Comparison of ENCODE assay signal across 8 cellular contexts in genomic region chr13:21075303-21076264, GRCh38. TPM values are rescaled to one million over a fixed set of nuclear protein-coding genes. Genes with fewer than 3 reads are reported as not detected.
A peak's percentile ranks its signal among the peaks of the same experiment; 100 is the strongest.
DNase-seq lines count a peak whose midpoint lies in the region; ATAC-seq lines count a peak whose summit lies in the region.

No MANE protein-coding gene starts in this region.

- peak; percentile 31 for DNase-seq in stimulated activated CD4-positive, alpha-beta T cell treated with anti-CD3 and anti-CD28 coated beads, Interleukin-12 subunit alpha, Interleukin-12 subunit beta, amount 100 ng/mL, for 4 hours
- DNase-seq in stimulated activated CD4-positive, alpha-beta T cell treated with anti-CD3 and anti-CD28 coated beads, Interleukin-4, amount 100 ng/mL, for 24 hours: no peak
- peak; percentile 47 for DNase-seq in activated naive CD4-positive, alpha-beta T cell treated with anti-CD3 and anti-CD28 coated beads, Interleukin-2, amount 10 ng/mL, durations not matched to agents 7 days and 5 days
- DNase-seq in right cardiac atrium: peak in 2 of 3 donors; percentile 80 to 82
- DNase-seq in sciatic nerve (ENCODE audit: low spot score): peak; percentile 77
- no peak for DNase-seq in DMS153 (lab: John Stamatoyannopoulos, UW)

- ATAC-seq in right cardiac atrium (peak; percentile 72 to 79), sciatic nerve (peak; percentile 70), HG03025 (IDR thresholded peaks at IDR 0.05; ENCODE audit: low FRiP score, unreplicated experiment) (no peak), HG02798 (IDR thresholded peaks at IDR 0.05; ENCODE audit: poor library complexity, unreplicated experiment) (no peak)

- H3K27me3 ChIP-seq in right cardiac atrium (ENCODE audit: control insufficient read depth, insufficient read depth): no peaks in the 10 kb centered on the region

- intact Hi-C loops in right cardiac atrium (cut with DNase I): no loop called here
- intact Hi-C loops in sciatic nerve (cut with DNase I): no loop called here

- H3K9me3 Mint-ChIP-seq in activated naive CD4-positive, alpha-beta T cell treated with anti-CD3 and anti-CD28 coated beads, Interleukin-2, amount 10 ng/mL, durations not matched to agents 7 days and 5 days: no peaks in the 10 kb centered on the region

- H3K4me3 Mint-ChIP-seq in activated naive CD4-positive, alpha-beta T cell treated with anti-CD3 and anti-CD28 coated beads, Interleukin-2, amount 10 ng/mL, durations not matched to agents 7 days and 5 days: peak overlapping the region; percentile 59

- peak overlapping the region; percentile 87 for H3K4me3 ChIP-seq in right cardiac atrium (ENCODE audit: low read length)

- WGBS in right cardiac atrium: 6% methylated on average over 60 of the region's 67 CpGs

- H3K27ac ChIP-seq in right cardiac atrium (ENCODE audit: low read length): peak overlapping the region; percentile 59

- peaks cover 2% of the 10 kb centered on the region for H3K4me1 ChIP-seq in right cardiac atrium (ENCODE audit: control insufficient read depth, insufficient read depth, low read length)

- CTCF ChIA-PET in activated naive CD4-positive, alpha-beta T cell treated with anti-CD3 and anti-CD28 coated beads, Interleukin-2, amount 10 ng/mL, durations not matched to agents 7 days and 5 days (lab: Charles Lee): no interaction called here

- peaks cover 36% of the 10 kb centered on the region for H3K27me3 Mint-ChIP-seq in activated naive CD4-positive, alpha-beta T cell treated with anti-CD3 and anti-CD28 coated beads, Interleukin-2, amount 10 ng/mL, durations not matched to agents 7 days and 5 days

- H3K27ac Mint-ChIP-seq in activated naive CD4-positive, alpha-beta T cell treated with anti-CD3 and anti-CD28 coated beads, Interleukin-2, amount 10 ng/mL, durations not matched to agents 7 days and 5 days: peak overlapping the region; percentile 74

- H3K36me3 Mint-ChIP-seq in activated naive CD4-positive, alpha-beta T cell treated with anti-CD3 and anti-CD28 coated beads, Interleukin-2, amount 10 ng/mL, durations not matched to agents 7 days and 5 days: no peaks in the 10 kb centered on the region

- peaks cover 35% of the 10 kb centered on the region for H3K4me1 Mint-ChIP-seq in activated naive CD4-positive, alpha-beta T cell treated with anti-CD3 and anti-CD28 coated beads, Interleukin-2, amount 10 ng/mL, durations not matched to agents 7 days and 5 days

- no peaks in the 10 kb centered on the region for H3K9me3 ChIP-seq in right cardiac atrium (ENCODE audit: control insufficient read depth, low read length)

RNA-seq across cellular contexts. Expression of gene LATS2, which starts 14.2 kb away (rescaled TPM):
- total RNA-seq in right cardiac atrium: 10 to 100 TPM; 22.1 to 36.7 (median 23.6) TPM
- polyA plus RNA-seq in right cardiac atrium: 10.5 TPM
- 59.1 TPM for total RNA-seq in sciatic nerve

Comparison
In these comparisons a context has a peak if more than half of its experiments do, and no peak if none do; other contexts are left out.
1. DNase-seq: peak in stimulated activated CD4-positive, alpha-beta T cell treated with anti-CD3 and anti-CD28 coated beads, Interleukin-12 subunit alpha, Interleukin-12 subunit beta, amount 100 ng/mL, for 4 hours (single experiment), activated naive CD4-positive, alpha-beta T cell treated with anti-CD3 and anti-CD28 coated beads, Interleukin-2, amount 10 ng/mL, durations not matched to agents 7 days and 5 days (single experiment), right cardiac atrium (2 of 3) and sciatic nerve (single experiment); none in stimulated activated CD4-positive, alpha-beta T cell treated with anti-CD3 and anti-CD28 coated beads, Interleukin-4, amount 100 ng/mL, for 24 hours (single experiment) and DMS153 (single experiment).
2. ATAC-seq: peak in right cardiac atrium (2 of 2) and sciatic nerve (single experiment); none in HG03025 (single experiment) and HG02798 (single experiment).